1 cellular context compared by ENCODE assay signal in genomic region chr4:25863347-25863784, GRCh38.
A peak's percentile ranks its signal among the peaks of the same experiment; 100 is the strongest.
TF ChIP-seq lines count a peak whose summit lies in the region.

No MANE protein-coding gene starts in this region.

TF ChIP-seq in HEK293, 187 proteins besides CTCF, POLR2A, EP300 and RAD21 (continued from another document):
- TF ChIP-seq ZNF366 (tag by site-specific recombination; conservative IDR thresholded peaks at IDR 0.05), result peak; percentile 46; the same call in 1 of the 2 replicates
- TF ChIP-seq TSHZ1 (tag by site-specific recombination; IDR thresholded peaks at IDR 0.05; ENCODE audit: borderline replicate concordance), result no peak
- TF ChIP-seq ZNF148 (tag by site-specific recombination; IDR thresholded peaks at IDR 0.05; ENCODE audit: borderline replicate concordance), result no peak
- TF ChIP-seq ZNF596 (tag by site-specific recombination; IDR thresholded peaks at IDR 0.05), result no peak
- no peak for TF ChIP-seq ZNF792 (tag by site-specific recombination; IDR thresholded peaks at IDR 0.05)
- no peak for TF ChIP-seq ZBTB26 (tag by site-specific recombination; optimal IDR thresholded peaks at IDR 0.05)
- no peak for TF ChIP-seq ZNF214 (tag by site-specific recombination; IDR thresholded peaks at IDR 0.05; ENCODE audit: borderline replicate concordance)
- peak; percentile 71 for TF ChIP-seq ZNF398 (tag by site-specific recombination; IDR thresholded peaks at IDR 0.05)
- TF ChIP-seq, protein P1, sequence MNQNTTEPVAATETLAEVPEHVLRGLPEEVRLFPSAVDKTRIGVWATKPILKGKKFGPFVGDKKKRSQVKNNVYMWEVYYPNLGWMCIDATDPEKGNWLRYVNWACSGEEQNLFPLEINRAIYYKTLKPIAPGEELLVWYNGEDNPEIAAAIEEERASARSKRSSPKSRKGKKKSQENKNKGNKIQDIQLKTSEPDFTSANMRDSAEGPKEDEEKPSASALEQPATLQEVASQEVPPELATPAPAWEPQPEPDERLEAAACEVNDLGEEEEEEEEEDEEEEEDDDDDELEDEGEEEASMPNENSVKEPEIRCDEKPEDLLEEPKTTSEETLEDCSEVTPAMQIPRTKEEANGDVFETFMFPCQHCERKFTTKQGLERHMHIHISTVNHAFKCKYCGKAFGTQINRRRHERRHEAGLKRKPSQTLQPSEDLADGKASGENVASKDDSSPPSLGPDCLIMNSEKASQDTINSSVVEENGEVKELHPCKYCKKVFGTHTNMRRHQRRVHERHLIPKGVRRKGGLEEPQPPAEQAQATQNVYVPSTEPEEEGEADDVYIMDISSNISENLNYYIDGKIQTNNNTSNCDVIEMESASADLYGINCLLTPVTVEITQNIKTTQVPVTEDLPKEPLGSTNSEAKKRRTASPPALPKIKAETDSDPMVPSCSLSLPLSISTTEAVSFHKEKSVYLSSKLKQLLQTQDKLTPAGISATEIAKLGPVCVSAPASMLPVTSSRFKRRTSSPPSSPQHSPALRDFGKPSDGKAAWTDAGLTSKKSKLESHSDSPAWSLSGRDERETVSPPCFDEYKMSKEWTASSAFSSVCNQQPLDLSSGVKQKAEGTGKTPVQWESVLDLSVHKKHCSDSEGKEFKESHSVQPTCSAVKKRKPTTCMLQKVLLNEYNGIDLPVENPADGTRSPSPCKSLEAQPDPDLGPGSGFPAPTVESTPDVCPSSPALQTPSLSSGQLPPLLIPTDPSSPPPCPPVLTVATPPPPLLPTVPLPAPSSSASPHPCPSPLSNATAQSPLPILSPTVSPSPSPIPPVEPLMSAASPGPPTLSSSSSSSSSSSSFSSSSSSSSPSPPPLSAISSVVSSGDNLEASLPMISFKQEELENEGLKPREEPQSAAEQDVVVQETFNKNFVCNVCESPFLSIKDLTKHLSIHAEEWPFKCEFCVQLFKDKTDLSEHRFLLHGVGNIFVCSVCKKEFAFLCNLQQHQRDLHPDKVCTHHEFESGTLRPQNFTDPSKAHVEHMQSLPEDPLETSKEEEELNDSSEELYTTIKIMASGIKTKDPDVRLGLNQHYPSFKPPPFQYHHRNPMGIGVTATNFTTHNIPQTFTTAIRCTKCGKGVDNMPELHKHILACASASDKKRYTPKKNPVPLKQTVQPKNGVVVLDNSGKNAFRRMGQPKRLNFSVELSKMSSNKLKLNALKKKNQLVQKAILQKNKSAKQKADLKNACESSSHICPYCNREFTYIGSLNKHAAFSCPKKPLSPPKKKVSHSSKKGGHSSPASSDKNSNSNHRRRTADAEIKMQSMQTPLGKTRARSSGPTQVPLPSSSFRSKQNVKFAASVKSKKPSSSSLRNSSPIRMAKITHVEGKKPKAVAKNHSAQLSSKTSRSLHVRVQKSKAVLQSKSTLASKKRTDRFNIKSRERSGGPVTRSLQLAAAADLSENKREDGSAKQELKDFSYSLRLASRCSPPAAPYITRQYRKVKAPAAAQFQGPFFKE (tag by site-specific recombination; IDR thresholded peaks at IDR 0.05; ENCODE audit: borderline replicate concordance), result no peak
- TF ChIP-seq SCRT2 (tag by site-specific recombination; IDR thresholded peaks at IDR 0.05), result no peak
- no peak for TF ChIP-seq ZNF555 (tag by site-specific recombination; conservative IDR thresholded peaks at IDR 0.05)
- TF ChIP-seq SALL2 (tag by site-specific recombination; IDR thresholded peaks at IDR 0.05; ENCODE audit: borderline replicate concordance), result no peak
- no peak for TF ChIP-seq ZNF707 (tag by site-specific recombination; IDR thresholded peaks at IDR 0.05)
- TF ChIP-seq ZNF426 (tag by site-specific recombination; IDR thresholded peaks at IDR 0.05), result no peak
- TF ChIP-seq ZNF19 (tag by site-specific recombination; IDR thresholded peaks at IDR 0.05; ENCODE audit: low read depth), result no peak
- no peak for TF ChIP-seq ZNF394 (tag by site-specific recombination; IDR thresholded peaks at IDR 0.05; ENCODE audit: borderline replicate concordance)
- TF ChIP-seq KLF9 (tag by site-specific recombination; IDR thresholded peaks at IDR 0.05; ENCODE audit: low read depth), result no peak
- TF ChIP-seq ZNF677 (tag by site-specific recombination; IDR thresholded peaks at IDR 0.05), result no peak
- no peak for TF ChIP-seq ZNF350 (tag by site-specific recombination; IDR thresholded peaks at IDR 0.05)
- TF ChIP-seq ZNF157 (tag by site-specific recombination; IDR thresholded peaks at IDR 0.05), result no peak
- no peak for TF ChIP-seq ZNF473 (tag by site-specific recombination; IDR thresholded peaks at IDR 0.05)
- TF ChIP-seq ZNF488 (tag by site-specific recombination; IDR thresholded peaks at IDR 0.05), result no peak
